ENCODE assay signal across 1 cellular context in the genomic region with DNA sequence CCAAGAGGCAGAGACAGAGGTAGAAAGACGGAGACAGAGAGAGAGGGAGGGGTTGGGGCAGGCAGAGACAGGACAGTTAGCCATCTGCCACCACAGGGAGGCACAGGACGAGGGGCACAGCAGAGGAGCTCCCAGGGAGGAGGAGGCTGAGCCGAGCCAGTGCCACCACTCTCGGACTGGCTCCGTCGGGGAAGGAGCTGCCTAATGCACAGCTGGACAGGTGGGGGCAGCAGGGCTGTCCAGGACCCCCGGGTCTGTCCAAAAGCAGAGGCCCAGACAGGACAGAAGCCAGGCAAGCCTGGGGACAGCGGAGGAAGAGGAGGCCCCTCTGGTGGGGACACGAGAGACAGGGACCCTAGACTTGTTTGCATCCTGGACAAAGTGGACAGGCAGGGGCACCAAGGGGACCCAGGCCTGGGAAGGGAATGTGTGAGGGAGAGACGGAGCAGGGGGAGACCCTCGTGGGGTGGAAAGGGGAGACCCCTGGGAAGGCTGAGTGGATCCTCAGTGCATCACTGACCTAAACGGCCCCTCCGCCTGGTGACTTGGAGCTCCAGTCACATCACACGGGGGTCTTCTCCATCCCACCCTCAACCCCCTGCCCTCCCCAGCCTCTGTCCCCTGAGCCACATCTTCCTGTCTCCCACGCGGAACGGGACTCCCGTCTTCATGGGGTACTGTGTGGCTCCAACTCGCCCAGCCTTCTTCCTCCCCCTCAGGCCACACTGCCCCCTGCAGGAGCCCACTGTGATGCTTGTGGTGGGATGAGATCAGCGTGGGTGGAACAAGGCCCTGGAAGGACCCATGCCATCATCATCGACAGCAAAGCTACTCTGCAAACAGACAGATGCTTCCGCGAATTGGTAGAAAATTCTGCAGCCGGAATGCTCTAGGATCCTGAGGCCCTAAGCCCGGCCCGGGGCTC.
TF ChIP-seq lines count a peak whose summit lies in the region.

No MANE protein-coding gene starts in this region.

TF ChIP-seq in A549, 52 proteins besides CTCF, POLR2A, EP300 and RAD21 (continued from another document):
- TF ChIP-seq REST (IDR thresholded peaks at IDR 0.05), result no peak
- TF ChIP-seq PHF8 (IDR thresholded peaks at IDR 0.05; ENCODE audit: borderline replicate concordance, low read depth), result no peak
- TF ChIP-seq CBX8 (IDR thresholded peaks at IDR 0.05), result no peak
- no peak for TF ChIP-seq FOSL2 (IDR thresholded peaks at IDR 0.05)
- TF ChIP-seq FOSL2 (CRISPR knock-in tag; IDR thresholded peaks at IDR 0.05), result no peak
- no peak for TF ChIP-seq RCOR1 (IDR thresholded peaks at IDR 0.05; ENCODE audit: low read depth, low read length)
TF ChIP-seq in A549: peak in this region for 0.
